In the genomic region with DNA sequence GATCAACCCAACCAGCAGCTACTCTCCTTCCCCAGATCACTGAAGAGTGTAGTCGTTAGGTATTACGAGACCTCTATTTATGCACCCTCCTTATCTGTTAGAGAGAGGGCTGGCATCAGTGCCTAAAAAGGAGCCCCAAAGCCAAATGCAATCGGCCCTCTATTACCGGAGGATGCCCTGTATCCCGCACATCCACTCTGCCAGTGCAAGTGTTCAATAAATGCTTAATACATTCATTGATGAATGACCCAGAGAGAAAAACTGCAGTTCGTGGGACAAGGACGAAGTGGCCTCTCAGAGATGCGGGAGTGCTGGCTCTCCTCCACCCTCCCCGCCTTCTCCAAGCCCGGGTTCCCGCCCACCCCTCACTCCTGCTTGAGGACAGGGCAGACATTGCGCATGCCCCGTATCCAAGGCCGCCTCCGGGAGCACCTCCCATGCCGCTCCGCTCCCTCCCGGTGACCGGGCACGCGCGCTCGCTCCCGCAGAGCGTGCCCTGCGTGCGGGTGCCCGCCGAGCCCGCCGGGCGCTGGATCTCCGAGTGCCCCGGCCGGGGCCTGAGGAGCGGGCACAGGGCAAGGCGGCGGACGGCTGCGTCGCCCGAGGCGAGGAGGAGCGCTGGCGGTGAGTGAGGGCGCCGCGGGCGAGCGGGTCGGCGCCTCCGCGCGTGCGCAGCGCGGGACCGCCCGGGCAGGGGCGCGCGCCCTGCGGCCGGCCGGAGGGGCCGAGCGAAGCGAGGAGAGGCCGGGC, we compare ENCODE assay signal across 8 cellular contexts. TPM values are rescaled to one million over a fixed set of nuclear protein-coding genes. Genes with fewer than 3 reads are reported as not detected.
A peak's percentile ranks its signal among the peaks of the same experiment; 100 is the strongest.
DNase-seq lines count a peak whose midpoint lies in the region; ATAC-seq, FAIRE-seq and TF ChIP-seq lines count a peak whose summit lies in the region.

No MANE protein-coding gene starts in this region.

- peak; percentile 92 for ATAC-seq in body of pancreas

- 0 to 1% methylated on average over 24 to 63 of the region's 70 CpGs for WGBS in body of pancreas, 2 donors
- WGBS in iPS DF 6.9 (ENCODE audit: insufficient coverage, insufficient read length): no CpG with 5 or more reads among the region's 70 CpGs

- peak overlapping the region; percentile 87 to 98 (median 95) for H3K27ac ChIP-seq in body of pancreas
- H3K27ac ChIP-seq in iPS DF 6.9 (ENCODE audit: low read length): no peak overlapping the region

- intact Hi-C loops in body of pancreas (cut with DNase I): no loop called here

- peak overlapping the region in 1 of 2 donors; percentile 58 for H3K4me3 ChIP-seq in body of pancreas
- peak overlapping the region; percentile 86 for H3K4me3 ChIP-seq in iPS DF 6.9 (ENCODE audit: low read length)

- FAIRE-seq in H54 (lab: Jason Lieb, UNC): peak; percentile 91

- H3K27me3 ChIP-seq in body of pancreas (no peaks in the 10 kb centered on the region), iPS DF 6.9 (ENCODE audit: control insufficient read depth, insufficient read depth, low read length) (no peaks in the 10 kb centered on the region)

- peak in 3 of 7 experiments; percentile 5 to 56 (median 56) for TF ChIP-seq CTCF in body of pancreas (IDR thresholded peaks at IDR 0.05)

- peak; percentile 81 for DNase-seq in DMS53 treated with DMSO at 0.1 percent for 48 hours (lab: John Stamatoyannopoulos, UW; ENCODE audit: unreplicated experiment)
- DNase-seq in H54 (ENCODE audit: insufficient read length, low spot score): peak; percentile 65
- DNase-seq in MV-4-11 (lab: John Stamatoyannopoulos, UW): peak; percentile 80
- peak; percentile 29 for DNase-seq in SKM-1 (lab: John Stamatoyannopoulos, UW; ENCODE audit: unreplicated experiment)
- peak; percentile 89 to 94 (median 94) for DNase-seq in body of pancreas
- peak; percentile 90 for DNase-seq in iPS DF 6.9 (ENCODE audit: low read depth, low spot score)
- DNase-seq in renal cortical epithelial cell (ENCODE audit: low read depth): peak; percentile 79
- DNase-seq in NK-92 treated with Interleukin-12 subunit alpha and Interleukin-12 subunit beta, amount 100 ng/mL, for 24 hours (lab: John Stamatoyannopoulos, UW): no peak

- H3K36me3 ChIP-seq in body of pancreas (replicated peaks in 1 of 2; ENCODE audit: insufficient read depth in 1 of 2, low read depth in 2 of 2) (no peaks in the 10 kb centered on the region), iPS DF 6.9 (ENCODE audit: control insufficient read depth, insufficient read depth, low read length) (no peaks in the 10 kb centered on the region)

- peak; percentile 77 for TF ChIP-seq POLR2A in H54 (IDR thresholded peaks at IDR 0.05; ENCODE audit: low read depth, low read length)
- TF ChIP-seq POLR2A in body of pancreas (IDR thresholded peaks at IDR 0.05): peak; percentile 17 to 58 (median 37)

- peaks cover 10% of the 10 kb centered on the region for H3K4me1 ChIP-seq in body of pancreas
- H3K4me1 ChIP-seq in iPS DF 6.9 (ENCODE audit: control insufficient read depth, insufficient read depth, low read length): peaks cover 1% of the 10 kb centered on the region; the same call in 1 of the 2 replicates

- no peaks in the 10 kb centered on the region for H3K9me3 ChIP-seq in body of pancreas
- H3K9me3 ChIP-seq in iPS DF 6.9 (ENCODE audit: control insufficient read depth, insufficient read depth, low read length): no peaks in the 10 kb centered on the region

RNA-seq across cellular contexts. Expression of gene BTBD3, which starts 27.2 kb away (rescaled TPM):
- 10 to 100 TPM; 23.1 to 48.8 TPM for total RNA-seq in body of pancreas
- 30.6 and 50.5 TPM in 2 replicates for total RNA-seq in renal cortical epithelial cell
